In genomic region chr15:60006808-60007346, GRCh38 we compare ENCODE assay signal across 8 cellular contexts. TPM values are rescaled to one million over a fixed set of nuclear protein-coding genes. Genes with fewer than 3 reads are reported as not detected.
DNase-seq lines count a peak whose midpoint lies in the region; ATAC-seq and TF ChIP-seq lines count a peak whose summit lies in the region.

No MANE protein-coding gene starts in this region.

- H3F3A ChIP-seq in PC-3 (ENCODE audit: low read length, unreplicated experiment): no peaks in the 10 kb centered on the region

- no peaks in the 10 kb centered on the region for H3K36me3 Mint-ChIP-seq in endodermal cell (ENCODE audit: low read depth)

- H3K27me3 Mint-ChIP-seq in endodermal cell (ENCODE audit: insufficient read depth): peaks cover 81% of the 10 kb centered on the region

- H3K27ac ChIP-seq in PC-3 (ENCODE audit: low read length) (no peak overlapping the region), endodermal cell (ENCODE audit: low read depth, low read length) (no peak overlapping the region), parathyroid adenoma (no peak overlapping the region)

- H3K4me1 ChIP-seq in ES-I3 (ENCODE audit: insufficient read depth, low read length) (peaks cover 31% of the 10 kb centered on the region), PC-3 (ENCODE audit: insufficient read depth, low read length) (peaks cover 5% of the 10 kb centered on the region; the same call in 1 of the 2 replicates), endodermal cell (ENCODE audit: control insufficient read depth, insufficient read depth, low read length) (peaks cover 14% of the 10 kb centered on the region), parathyroid adenoma (no peaks in the 10 kb centered on the region)

- H3K9ac ChIP-seq in ES-I3 (ENCODE audit: low read depth, low read length) (peak overlapping the region; percentile 70), PC-3 (ENCODE audit: low read length) (no peak overlapping the region), endodermal cell (ENCODE audit: extremely low read depth, low read length, poor library complexity, severe bottlenecking) (peak overlapping the region; percentile 1), parathyroid adenoma (no peak overlapping the region)

- H3K27me3 ChIP-seq in PC-3 (ENCODE audit: low read length) (peaks cover 67% of the 10 kb centered on the region), endodermal cell (ENCODE audit: control insufficient read depth, insufficient read depth, low read length, poor library complexity, severe bottlenecking) (peaks cover 94% of the 10 kb centered on the region), parathyroid adenoma (ENCODE audit: control insufficient read depth, insufficient read depth, low read length) (peaks cover 13% of the 10 kb centered on the region)

- H2AFZ ChIP-seq in PC-3 (ENCODE audit: low read length) (peak overlapping the region; percentile 92), parathyroid adenoma (no peak overlapping the region)

- 7 to 13% methylated on average over 5 of the region's 6 CpGs for WGBS in endodermal cell (ENCODE audit: insufficient coverage in 1 of 2, insufficient read length in 1 of 2), 2 experiments

- H3K4me3 ChIP-seq in PC-3 (ENCODE audit: low read length) (peak overlapping the region; percentile 67), endodermal cell (ENCODE audit: low read length) (peak overlapping the region; percentile 80), parathyroid adenoma (ENCODE audit: low read depth, low read length) (peak overlapping the region; percentile 46)

- intact Hi-C loops in PC-3 (cut with micrococcal nuclease): loop anchor here (5.0 to 10.0 kb wide), 2 partner anchors 120 to 318 kb away; no protein-coding TSS in a partner anchor

- no peaks in the 10 kb centered on the region for H3K9me2 ChIP-seq in PC-3 (replicated peaks; ENCODE audit: low read length)

- TF ChIP-seq CTCF in PC-3 (conservative IDR thresholded peaks at IDR 0.05; ENCODE audit: low read depth, low read length): no peak
- no peak for TF ChIP-seq CTCF in endodermal cell (conservative IDR thresholded peaks at IDR 0.05)
- TF ChIP-seq CTCF in parathyroid adenoma (IDR thresholded peaks at IDR 0.05): no peak

- peak overlapping the region; percentile 53 for H3K27ac Mint-ChIP-seq in endodermal cell

- H3K9me3 ChIP-seq in ES-I3 (ENCODE audit: control insufficient read depth, insufficient read depth, low read length) (no peaks in the 10 kb centered on the region), PC-3 (ENCODE audit: low read length) (no peaks in the 10 kb centered on the region), endodermal cell (ENCODE audit: control insufficient read depth, low read length) (no peaks in the 10 kb centered on the region), parathyroid adenoma (ENCODE audit: control insufficient read depth, low read length) (no peaks in the 10 kb centered on the region)

- peak overlapping the region; percentile 90 for H3K4me2 ChIP-seq in PC-3 (ENCODE audit: low read length)
- H3K4me2 ChIP-seq in parathyroid adenoma (ENCODE audit: low read length): peak overlapping the region; percentile 53

- DNase-seq in PC-3 (no peak), endodermal cell (no peak), NCI-H510A (lab: John Stamatoyannopoulos, UW) (no peak), NCI-H82 treated with DMSO at 0.1 percent for 48 hours (lab: John Stamatoyannopoulos, UW; ENCODE audit: unreplicated experiment) (no peak), islet precursor cell (no peak)
- no peak for DNase-seq in activated CD4-positive, CD25-positive, alpha-beta regulatory T cell treated with anti-CD3 and anti-CD28 coated beads, Interleukin-2, amount 50 U/mL, for 72 hours

- H4K20me1 ChIP-seq in PC-3 (ENCODE audit: low read length): no peaks in the 10 kb centered on the region

- H3K79me2 ChIP-seq in PC-3 (ENCODE audit: low read length) (no peaks in the 10 kb centered on the region), parathyroid adenoma (no peaks in the 10 kb centered on the region)

- POLR2A ChIA-PET in PC-3 (lab: Charles Lee; ENCODE audit: unreplicated experiment): no interaction called here

- H3K36me3 ChIP-seq in ES-I3 (ENCODE audit: insufficient read depth, low read length) (no peaks in the 10 kb centered on the region), PC-3 (ENCODE audit: low read depth, low read length) (no peaks in the 10 kb centered on the region), endodermal cell (ENCODE audit: control insufficient read depth, insufficient read depth, low read length) (no peaks in the 10 kb centered on the region), parathyroid adenoma (ENCODE audit: control insufficient read depth, insufficient read depth, low read length) (no peaks in the 10 kb centered on the region)

- no peaks in the 10 kb centered on the region for H3K9me3 Mint-ChIP-seq in endodermal cell

- peak overlapping the region; percentile 70 for H3K4me3 Mint-ChIP-seq in endodermal cell

- no peak for ATAC-seq in PC-3

- CTCF ChIA-PET in PC-3 (lab: Charles Lee): interaction anchor here (0.6 kb wide), 1 partner anchor 174 kb away, joined by 5 read pairs; no protein-coding TSS in a partner anchor

- H3K4me1 Mint-ChIP-seq in endodermal cell: peaks cover 73% of the 10 kb centered on the region

- BruUV-seq in PC-3 (replicated peaks; lab: Mats Ljungman, UMichigan): no TSS peak

RNA-seq across cellular contexts. Expression of gene FOXB1, which starts 2.8 kb away (rescaled TPM):
- total RNA-seq in PC-3 (2014; rRNA removed) (not detected in 2 replicates), endodermal cell (under 1 TPM in 1 of 2 donors, not detected in 1; 0.73 TPM)
- 10.3 TPM for polyA plus RNA-seq in endodermal cell (2013, experiment 1 of 2)
- 8.7 TPM for polyA plus RNA-seq in endodermal cell (2013, experiment 2 of 2)

Comparison
In these comparisons a context has a peak if more than half of its experiments do, and no peak if none do; other contexts are left out.
1. H3K9ac ChIP-seq: peak in ES-I3 (single experiment) and endodermal cell (single experiment); none in PC-3 (single experiment) and parathyroid adenoma (single experiment).
2. Peak in every context shown above with its lines, with median percentiles within 50 percentile points of each other: H3K4me3 ChIP-seq.